Comparison of ENCODE assay signal across 8 cellular contexts in genomic region chr10:110871236-110872084, GRCh38. TPM values are rescaled to one million over a fixed set of nuclear protein-coding genes. Genes with fewer than 3 reads are reported as not detected.
DNase-seq lines count a peak whose midpoint lies in the region; ATAC-seq and TF ChIP-seq lines count a peak whose summit lies in the region.

Gene PDCD4, plus strand, starts transcription at chr10:110871928. Its CDS starts 4,100 bp downstream, at chr10:110876028.

- POLR2A ChIA-PET in activated B cell treated with CpG ODN at 0.5 μM for 24 hours (lab: Charles Lee) = interaction anchor here (0.6 to 3.5 kb wide), 24 partner anchors 9 to 565 kb away, joined by 3 to 107 read pairs (median 5); partner anchors contain the start of genes BBIP1 and SHOC2

- no peaks in the 10 kb centered on the region for H3K27me3 Mint-ChIP-seq in activated B cell treated with CpG ODN at 0.5 μM for 24 hours

- H3K4me3 Mint-ChIP-seq in activated B cell treated with CpG ODN at 0.5 μM for 24 hours = peak within 1 kb of the TSS; percentile 94

- intact Hi-C loops in activated B cell treated with CpG ODN at 0.5 μM for 24 hours (cut with micrococcal nuclease) = loop anchor here (1.0 to 5.0 kb wide), 8 partner anchors 7 to 864 kb away; partner anchors contain the start of genes ADD3, BBIP1, MXI1 and SHOC2

- CTCF ChIA-PET in activated B cell treated with CpG ODN at 0.5 μM for 24 hours (lab: Charles Lee) = interaction anchor here (1.0 to 1.2 kb wide), 2 partner anchors 29 to 67 kb away, joined by 9 to 16 read pairs; no protein-coding TSS in a partner anchor

- no peak for TF ChIP-seq CTCF in activated B cell treated with CpG ODN at 0.5 μM for 24 hours (IDR thresholded peaks at IDR 0.05)

- peaks cover 17% of the 10 kb centered on the region for H3K36me3 Mint-ChIP-seq in activated B cell treated with CpG ODN at 0.5 μM for 24 hours (ENCODE audit: low read depth)

- peaks cover 76% of the 10 kb centered on the region for H3K4me1 Mint-ChIP-seq in activated B cell treated with CpG ODN at 0.5 μM for 24 hours

- in situ Hi-C loops in ACHN (cut with HindIII; ENCODE audit: low pct_ligation_motif_present, low pct_unique_long_range_greater_than_20kb, low sequenced_read_pairs) = no loop called here

- peak; percentile 99 for DNase-seq in ACHN
- peak; percentile 93 for DNase-seq in NCI-H2227 treated with DMSO at 0.1 percent for 48 hours (lab: John Stamatoyannopoulos, UW)
- DNase-seq in activated B cell treated with CpG ODN at 0.5 μM for 24 hours = peak; percentile 87
- DNase-seq in caudate nucleus (lab: John Stamatoyannopoulos, UW) = peak; percentile 81 to 100 (median 98)
- DNase-seq in iPS-NIHi7 (ENCODE audit: extremely low spot score) = peak; percentile 95
- DNase-seq in smooth muscle cell of the brain vasculature (ENCODE audit: low read depth, low spot score) = peak; percentile 98

- H3K27ac Mint-ChIP-seq in activated B cell treated with CpG ODN at 0.5 μM for 24 hours = peak within 1 kb of the TSS; percentile 97

- ATAC-seq in GM18873 (IDR thresholded peaks at IDR 0.05; ENCODE audit: low FRiP score, unreplicated experiment) = peak; percentile 75
- ATAC-seq in HG03159 (IDR thresholded peaks at IDR 0.05; ENCODE audit: unreplicated experiment) = peak; percentile 82
- ATAC-seq in activated B cell treated with CpG ODN at 0.5 μM for 24 hours (ENCODE audit: low read depth) = peak; percentile 71

- H3K9me3 Mint-ChIP-seq in activated B cell treated with CpG ODN at 0.5 μM for 24 hours = no peaks in the 10 kb centered on the region

- H3K27ac ChIP-seq in caudate nucleus (ENCODE audit: low read depth, low read length) = peak within 1 kb of the TSS; percentile 96

RNA-seq across cellular contexts. Expression of gene PDCD4, which starts in this region (rescaled TPM):
- 143 and 145 TPM in 2 replicates for total RNA-seq in activated B cell treated with CpG ODN at 0.5 μM for 24 hours

Comparison
In these comparisons a context has a peak if more than half of its experiments do, and no peak if none do; other contexts are left out.
1. Peak in every context shown above with its lines: DNase-seq, ATAC-seq and H3K27ac ChIP-seq.